1 cellular context compared by ENCODE assay signal in the genomic region with DNA sequence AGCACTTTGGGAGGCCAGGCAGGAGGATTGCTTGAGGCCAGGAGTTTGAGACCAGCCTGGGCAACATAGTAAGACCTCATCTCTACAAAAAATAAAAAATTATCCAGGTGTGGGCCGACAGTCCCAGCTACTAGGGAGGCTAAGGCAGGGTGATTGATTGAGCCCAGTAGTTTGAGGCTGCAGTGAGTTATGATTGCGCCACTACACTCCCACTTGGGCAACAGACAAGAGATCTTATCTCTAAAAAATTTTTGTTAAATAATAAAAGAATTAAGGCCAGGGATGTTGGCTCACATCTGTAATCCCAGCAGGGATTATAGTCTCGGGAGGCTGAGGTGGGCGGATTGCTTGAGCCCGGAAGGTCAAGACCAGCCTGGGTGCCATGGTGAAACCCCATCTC.
TF ChIP-seq lines count a peak whose summit lies in the region.

No MANE protein-coding gene starts in this region.

TF ChIP-seq in K562, 482 proteins besides CTCF, POLR2A, EP300 and RAD21:
- no peak for TF ChIP-seq MTA3 (IDR thresholded peaks at IDR 0.05; ENCODE audit: borderline replicate concordance)
- TF ChIP-seq STAT5A (IDR thresholded peaks at IDR 0.05; ENCODE audit: borderline replicate concordance, low read length): no peak
- peak; percentile 54 for TF ChIP-seq MEIS2 (IDR thresholded peaks at IDR 0.05; ENCODE audit: partially characterized antibody)
- no peak for TF ChIP-seq PBX2 (CRISPR knock-in tag; IDR thresholded peaks at IDR 0.05; ENCODE audit: low read depth)
- TF ChIP-seq PBX2 (tag; conservative IDR thresholded peaks at IDR 0.05; ENCODE audit: low read depth): peak; percentile 58
- TF ChIP-seq EWSR1 (IDR thresholded peaks at IDR 0.05; ENCODE audit: borderline replicate concordance, low read depth, partially characterized antibody): no peak
- TF ChIP-seq PKNOX1 (IDR thresholded peaks at IDR 0.05): 0 out of 2 replicates have a peak, but pooled peaks have one; percentile 12
- TF ChIP-seq, protein P1, sequence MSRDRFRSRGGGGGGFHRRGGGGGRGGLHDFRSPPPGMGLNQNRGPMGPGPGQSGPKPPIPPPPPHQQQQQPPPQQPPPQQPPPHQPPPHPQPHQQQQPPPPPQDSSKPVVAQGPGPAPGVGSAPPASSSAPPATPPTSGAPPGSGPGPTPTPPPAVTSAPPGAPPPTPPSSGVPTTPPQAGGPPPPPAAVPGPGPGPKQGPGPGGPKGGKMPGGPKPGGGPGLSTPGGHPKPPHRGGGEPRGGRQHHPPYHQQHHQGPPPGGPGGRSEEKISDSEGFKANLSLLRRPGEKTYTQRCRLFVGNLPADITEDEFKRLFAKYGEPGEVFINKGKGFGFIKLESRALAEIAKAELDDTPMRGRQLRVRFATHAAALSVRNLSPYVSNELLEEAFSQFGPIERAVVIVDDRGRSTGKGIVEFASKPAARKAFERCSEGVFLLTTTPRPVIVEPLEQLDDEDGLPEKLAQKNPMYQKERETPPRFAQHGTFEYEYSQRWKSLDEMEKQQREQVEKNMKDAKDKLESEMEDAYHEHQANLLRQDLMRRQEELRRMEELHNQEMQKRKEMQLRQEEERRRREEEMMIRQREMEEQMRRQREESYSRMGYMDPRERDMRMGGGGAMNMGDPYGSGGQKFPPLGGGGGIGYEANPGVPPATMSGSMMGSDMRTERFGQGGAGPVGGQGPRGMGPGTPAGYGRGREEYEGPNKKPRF (IDR thresholded peaks at IDR 0.05; ENCODE audit: low read depth, low read length): no peak
- TF ChIP-seq CEBPG (CRISPR knock-in tag; IDR thresholded peaks at IDR 0.05): no peak
- peak; percentile 31 to 77; a peak in 3 of 4 replicates for TF ChIP-seq CEBPG (tag; conservative IDR thresholded peaks at IDR 0.05 in 1 of 2, IDR thresholded peaks at IDR 0.05 in 1 of 2)
- no peak for TF ChIP-seq ZNF77 (CRISPR knock-in tag; IDR thresholded peaks at IDR 0.05)
- peak; percentile 84 for TF ChIP-seq CEBPB (tag; IDR thresholded peaks at IDR 0.05)
- no peak for TF ChIP-seq ARID1B (IDR thresholded peaks at IDR 0.05)
- TF ChIP-seq STAG1 (CRISPR knock-in tag; IDR thresholded peaks at IDR 0.05; ENCODE audit: borderline replicate concordance): no peak
TF ChIP-seq in K562: peak in this region for 5.
